8 cellular contexts compared by ENCODE assay signal in genomic region chr3:71069797-71070196, GRCh38.
DNase-seq lines count a peak whose midpoint lies in the region; ATAC-seq and TF ChIP-seq lines count a peak whose summit lies in the region.

No MANE protein-coding gene starts in this region.

- intact Hi-C loops in left colon (cut with DNase I, micrococcal nuclease): loop anchor here in 1 of 2 donors (10.0 kb wide), 3 partner anchors 55 to 515 kb away; partner anchors contain the start of gene FOXP1

- peak; percentile 43 for TF ChIP-seq CTCF in GM12865 (IDR thresholded peaks at IDR 0.05; ENCODE audit: insufficient read depth, low read depth, low read length, missing control alignments)
- peak; percentile 21 to 60 for TF ChIP-seq CTCF in brain (conservative IDR thresholded peaks at IDR 0.05)

- ATAC-seq in left colon (peak; percentile 54), HG03442 (IDR thresholded peaks at IDR 0.05; ENCODE audit: unreplicated experiment) (no peak), GM19467 (IDR thresholded peaks at IDR 0.05; ENCODE audit: unreplicated experiment) (no peak)

- H3K27me3 Mint-ChIP-seq in brain: peaks cover 14% of the 10 kb centered on the region

- no peaks in the 10 kb centered on the region for H3K36me3 Mint-ChIP-seq in brain

- no peak overlapping the region for H3K4me3 ChIP-seq in GM12865 (ENCODE audit: low read depth, low read length)

- peaks cover 0 to 3% (median 0%) of the 10 kb centered on the region in 5 experiments for H3K9me3 Mint-ChIP-seq in brain

- H3K27ac Mint-ChIP-seq in brain: peak overlapping the region in 1 of 5 experiments; percentile 39

- H3K4me1 Mint-ChIP-seq in brain: peaks cover 67% of the 10 kb centered on the region

- H3K4me3 Mint-ChIP-seq in brain: peak overlapping the region in 3 of 5 experiments; percentile 14 to 41 (median 31)

- DNase-seq in GM12865 (ENCODE audit: low read depth) (peak; percentile 64), Kasumi-1 (lab: John Stamatoyannopoulos, UW) (peak; percentile 76 to 87), T-helper 22 cell (ENCODE audit: low read depth) (peak; percentile 28), left colon (peak; percentile 66 to 79)
- DNase-seq in stimulated activated CD8-positive, alpha-beta memory T cell treated with anti-CD3 and anti-CD28 coated beads, Interleukin-12 subunit alpha, Interleukin-12 subunit beta, amount 100 ng/mL, for 1 hour (ENCODE audit: low read depth): peak; percentile 52

Comparison
In these comparisons a context has a peak if more than half of its experiments do, and no peak if none do; other contexts are left out.
1. DNase-seq: peak in every context shown above with its lines; median percentile 82 in Kasumi-1; 72 in left colon; 64 in GM12865; 52 in stimulated activated CD8-positive, alpha-beta memory T cell treated with anti-CD3 and anti-CD28 coated beads, Interleukin-12 subunit alpha, Interleukin-12 subunit beta, amount 100 ng/mL, for 1 hour; 28 in T-helper 22 cell.